In the genomic region with DNA sequence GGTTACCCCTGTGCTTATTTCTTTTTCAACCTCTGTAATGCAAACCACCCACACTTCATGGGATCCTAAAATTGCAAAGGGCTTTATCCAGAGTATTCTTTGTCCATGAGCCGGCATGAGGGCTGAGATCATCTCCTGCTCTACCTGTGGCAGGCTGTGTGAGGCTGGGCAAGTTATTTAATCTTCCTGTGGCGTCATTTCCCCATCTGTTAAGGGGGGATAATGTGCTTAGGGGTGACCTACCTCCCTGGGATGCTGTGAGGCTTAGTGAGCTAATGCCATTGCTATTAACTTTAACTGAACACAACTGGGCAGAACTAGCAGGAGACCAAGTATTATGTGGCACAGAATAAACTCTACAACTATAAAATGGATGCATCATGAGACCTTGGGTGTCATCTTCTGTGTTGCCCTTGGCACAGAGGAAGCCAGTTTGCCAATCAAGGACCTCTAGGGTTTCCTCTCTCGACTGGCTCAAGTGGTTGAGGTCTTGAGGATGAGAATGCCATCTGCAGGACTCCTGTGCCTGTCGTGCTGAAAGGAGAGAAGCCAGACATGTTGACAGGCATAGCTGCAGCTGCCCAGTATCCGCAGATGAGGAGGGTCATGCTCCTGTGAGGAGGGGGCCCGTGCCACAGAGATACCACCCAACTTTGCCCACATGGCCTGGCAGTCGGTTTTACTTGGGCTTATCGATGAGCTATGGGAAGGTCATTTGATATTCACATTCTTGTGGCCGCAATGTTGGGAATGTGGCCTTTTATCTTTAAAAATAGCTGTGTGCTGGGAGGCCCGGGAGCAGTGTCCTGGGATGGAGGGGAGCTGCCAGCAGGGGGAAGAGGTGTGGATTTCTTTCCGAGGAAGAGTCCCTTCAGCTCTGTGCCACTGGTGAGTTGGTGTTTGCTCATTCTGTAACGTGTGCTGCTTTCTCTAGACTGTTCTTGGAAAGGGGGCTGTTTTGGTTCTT, we compare ENCODE assay signal across 13 cellular contexts. TPM values are rescaled to one million over a fixed set of nuclear protein-coding genes. Genes with fewer than 3 reads are reported as not detected.
A peak's percentile ranks its signal among the peaks of the same experiment; 100 is the strongest.
DNase-seq lines count a peak whose midpoint lies in the region; ATAC-seq and TF ChIP-seq lines count a peak whose summit lies in the region.
"Had no signal": no experiment of that assay in that cellular context is flagged by ENCODE, and none has a peak within 500 bp of the region (broad histone marks: within the 10 kb centered on the region; RNA-seq: fewer than 3 reads in every experiment).

No MANE protein-coding gene starts in this region.

- CTCF ChIA-PET in activated naive CD4-positive, alpha-beta T cell treated with anti-CD3 and anti-CD28 coated beads for 36 hours (lab: Charles Lee), result no interaction called here

- H3K9ac ChIP-seq in neural progenitor cell, result no peak overlapping the region

- H3K4me2 ChIP-seq in neural progenitor cell, result no peak overlapping the region

- DNase-seq in EL (peak; percentile 13), NCI-H226 (peak; percentile 32), epithelial cell of esophagus (ENCODE audit: low read depth) (no peak), neural progenitor cell (ENCODE audit: low spot score) (peak; percentile 59), AG08395 (ENCODE audit: low spot score) (no peak), DMS153 treated with DMSO at 0.1 percent for 48 hours (lab: John Stamatoyannopoulos, UW; ENCODE audit: unreplicated experiment) (no peak)
- DNase-seq in activated naive CD4-positive, alpha-beta T cell treated with anti-CD3 and anti-CD28 coated beads for 36 hours, result no peak
- DNase-seq: Calu3; central memory CD4-positive, alpha-beta T cell; mammary epithelial cell; upper lobe of left lung had no signal

- intact Hi-C loops in activated naive CD4-positive, alpha-beta T cell treated with anti-CD3 and anti-CD28 coated beads for 36 hours (cut with micrococcal nuclease), result no loop called here

- H3K27me3 Mint-ChIP-seq in neural progenitor cell (ENCODE audit: insufficient read depth, low read depth), result peaks cover 3% of the 10 kb centered on the region
- H3K27me3 Mint-ChIP-seq in activated naive CD4-positive, alpha-beta T cell treated with anti-CD3 and anti-CD28 coated beads for 36 hours (ENCODE audit: low read depth), result peaks cover 28% of the 10 kb centered on the region

- H3K27me3 ChIP-seq in neural progenitor cell, result no peaks in the 10 kb centered on the region
- H3K27me3 ChIP-seq: upper lobe of left lung had no signal

- H3K27ac Mint-ChIP-seq in neural progenitor cell, result no peak overlapping the region
- no peak overlapping the region for H3K27ac Mint-ChIP-seq in activated naive CD4-positive, alpha-beta T cell treated with anti-CD3 and anti-CD28 coated beads for 36 hours

- no peaks in the 10 kb centered on the region for H3F3A ChIP-seq in neural progenitor cell (ENCODE audit: low read depth)

- no peaks in the 10 kb centered on the region for H3K9me3 Mint-ChIP-seq in neural progenitor cell
- no peaks in the 10 kb centered on the region for H3K9me3 Mint-ChIP-seq in activated naive CD4-positive, alpha-beta T cell treated with anti-CD3 and anti-CD28 coated beads for 36 hours

- no peaks in the 10 kb centered on the region for H4K20me1 ChIP-seq in neural progenitor cell (ENCODE audit: low read depth)

- peak overlapping the region; percentile 23 for H2AFZ ChIP-seq in neural progenitor cell (replicated peaks)

- H3K27ac ChIP-seq in neural progenitor cell, result no peak overlapping the region
- H3K27ac ChIP-seq: upper lobe of left lung had no signal

- H3K9me3 ChIP-seq in neural progenitor cell (ENCODE audit: low read depth), result no peaks in the 10 kb centered on the region
- H3K9me3 ChIP-seq: upper lobe of left lung had no signal

- H3K4me1 Mint-ChIP-seq in neural progenitor cell, result peaks cover 14% of the 10 kb centered on the region
- H3K4me1 Mint-ChIP-seq in activated naive CD4-positive, alpha-beta T cell treated with anti-CD3 and anti-CD28 coated beads for 36 hours (ENCODE audit: low read depth), result no peaks in the 10 kb centered on the region

- H3K4me1 ChIP-seq in neural progenitor cell, result peaks cover 5% of the 10 kb centered on the region
- H3K4me1 ChIP-seq: upper lobe of left lung had no signal

- TF ChIP-seq CTCF in epithelial cell of esophagus (IDR thresholded peaks at IDR 0.05; ENCODE audit: insufficient read depth, low read depth, low read length, missing control alignments) (peak; percentile 5), neural progenitor cell (IDR thresholded peaks at IDR 0.05) (peak; percentile 46)

- no peaks in the 10 kb centered on the region for H3K36me3 Mint-ChIP-seq in neural progenitor cell
- no peaks in the 10 kb centered on the region for H3K36me3 Mint-ChIP-seq in activated naive CD4-positive, alpha-beta T cell treated with anti-CD3 and anti-CD28 coated beads for 36 hours (ENCODE audit: low read depth)

- no peaks in the 10 kb centered on the region for H3K79me2 ChIP-seq in neural progenitor cell (ENCODE audit: low read depth)

- H3K4me3 ChIP-seq in epithelial cell of esophagus (ENCODE audit: low read length) (no peak overlapping the region), neural progenitor cell (no peak overlapping the region)
- H3K4me3 ChIP-seq: upper lobe of left lung had no signal

- no peak for ATAC-seq in HG02623 (IDR thresholded peaks at IDR 0.05; ENCODE audit: unreplicated experiment)

- H3K4me3 Mint-ChIP-seq in neural progenitor cell, result no peak overlapping the region
- no peak overlapping the region for H3K4me3 Mint-ChIP-seq in activated naive CD4-positive, alpha-beta T cell treated with anti-CD3 and anti-CD28 coated beads for 36 hours

- H3K36me3 ChIP-seq in neural progenitor cell, result no peaks in the 10 kb centered on the region
- H3K36me3 ChIP-seq: upper lobe of left lung had no signal

RNA-seq across cellular contexts. Expression of a gene that starts 17.2 kb away (rescaled TPM):
- not detected in 2 replicates for total RNA-seq in neural progenitor cell (ENCODE audit: low replicate concordance)
- not detected for total RNA-seq in activated naive CD4-positive, alpha-beta T cell treated with anti-CD3 and anti-CD28 coated beads for 36 hours
- total RNA-seq: Calu3, RPMI7951 had no signal

Comparison
In these comparisons a context has a peak if more than half of its experiments do, and no peak if none do; other contexts are left out.
1. DNase-seq: peak in EL (single experiment), NCI-H226 (single experiment) and neural progenitor cell (single experiment); none in epithelial cell of esophagus (single experiment), AG08395 (single experiment), DMS153 treated with DMSO at 0.1 percent for 48 hours (single experiment) and activated naive CD4-positive, alpha-beta T cell treated with anti-CD3 and anti-CD28 coated beads for 36 hours (single experiment).